ENCODE assay signal across 9 cellular contexts in genomic region chr10:59465089-59465488, GRCh38.
A peak's percentile ranks its signal among the peaks of the same experiment; 100 is the strongest.
DNase-seq lines count a peak whose midpoint lies in the region; ATAC-seq and TF ChIP-seq lines count a peak whose summit lies in the region.
"Had no signal": no experiment of that assay in that cellular context is flagged by ENCODE, and none has a peak within 500 bp of the region (broad histone marks: within the 10 kb centered on the region; RNA-seq: fewer than 3 reads in every experiment).

No MANE protein-coding gene starts in this region.

- H3K79me2 ChIP-seq in fibroblast of lung (ENCODE audit: control insufficient read depth, insufficient read depth, low read length) = no peaks in the 10 kb centered on the region

- in situ Hi-C loops in G401 (cut with HindIII; ENCODE audit: low sequenced_read_pairs) = no loop called here

- H3K27me3 ChIP-seq in fibroblast of lung (ENCODE audit: control insufficient read depth, insufficient read depth, low read length) (no peaks in the 10 kb centered on the region), prostate gland (replicated peaks; ENCODE audit: insufficient read depth) (no peaks in the 10 kb centered on the region)

- no peaks in the 10 kb centered on the region for H3K36me3 ChIP-seq in fibroblast of lung (ENCODE audit: control insufficient read depth, insufficient read depth, low read length)
- H3K36me3 ChIP-seq in prostate gland = no peaks in the 10 kb centered on the region

- no peak overlapping the region for H3K4me3 ChIP-seq in fibroblast of lung (replicated peaks in 1 of 4; ENCODE audit: control extremely low read depth in 1 of 4, insufficient read depth in 1 of 4, low read depth in 3 of 4, low read length in 4 of 4)
- H3K4me3 ChIP-seq in prostate gland = no peak overlapping the region

- H3K9ac ChIP-seq in fibroblast of lung (ENCODE audit: insufficient read depth, low read length) = no peak overlapping the region

- TF ChIP-seq CTCF in fibroblast of lung (conservative IDR thresholded peaks at IDR 0.05 in 1 of 2, IDR thresholded peaks at IDR 0.05 in 1 of 2; ENCODE audit: low read depth in 1 of 2, low read length in 2 of 2) (peak; percentile 29 to 42), prostate gland (IDR thresholded peaks at IDR 0.05) (peak in 3 of 4 experiments; percentile 35 to 71 (median 43))

- no peak overlapping the region for H2AFZ ChIP-seq in fibroblast of lung (ENCODE audit: low read length)

- TF ChIP-seq POLR2A in prostate gland (IDR thresholded peaks at IDR 0.05) = no peak

- no peaks in the 10 kb centered on the region for H3K9me3 ChIP-seq in fibroblast of lung (ENCODE audit: control insufficient read depth, insufficient read depth, low read depth, low read length)
- H3K9me3 ChIP-seq in prostate gland = no peaks in the 10 kb centered on the region

- intact Hi-C loops in prostate gland (cut with DNase I) = loop anchor here (10.0 kb wide), 1 partner anchor 220 kb away; no protein-coding TSS in a partner anchor

- no peak for ATAC-seq in GM18867 (IDR thresholded peaks at IDR 0.05; ENCODE audit: unreplicated experiment)
- ATAC-seq: natural killer cell had no signal

- H3K4me2 ChIP-seq in fibroblast of lung (ENCODE audit: extremely low read depth, insufficient read depth, low read length) = no peak overlapping the region

- no peaks in the 10 kb centered on the region for H4K20me1 ChIP-seq in fibroblast of lung (ENCODE audit: control insufficient read depth, extremely low read depth, insufficient read depth, low read length)

- H3K27ac ChIP-seq in fibroblast of lung (ENCODE audit: insufficient read depth, low read length) = no peak overlapping the region
- H3K27ac ChIP-seq in prostate gland = no peak overlapping the region

- H3K4me1 ChIP-seq in fibroblast of lung (ENCODE audit: control insufficient read depth, extremely low read depth, insufficient read depth, low read length) (peaks cover 2% of the 10 kb centered on the region), prostate gland (replicated peaks) (no peaks in the 10 kb centered on the region)

- DNase-seq in G401 (ENCODE audit: low spot score) (peak; percentile 19), NCI-H446 (lab: John Stamatoyannopoulos, UW) (peak; percentile 0 to 49), fibroblast of lung (ENCODE audit: low read depth in 2 of 2) (peak; percentile 65 to 85), prostate gland (ENCODE audit: low spot score) (no peak), D341Med (ENCODE audit: low spot score) (no peak), cortex of kidney (lab: John Stamatoyannopoulos, UW) (no peak)
- DNase-seq: activated CD4-positive, alpha-beta T cell treated with anti-CD3 and anti-CD28 coated beads, Interleukin-2, amount 10 ng/mL, durations not matched to agents 7 days and 5 days; natural killer cell had no signal

Comparison
In these comparisons a context has a peak if more than half of its experiments do, and no peak if none do; other contexts are left out.
1. DNase-seq: peak in G401 (single experiment), NCI-H446 (2 of 2) and fibroblast of lung (2 of 2); none in prostate gland (single experiment), D341Med (single experiment) and cortex of kidney (single experiment).